ENCODE assay signal across 22 cellular contexts in the genomic region with DNA sequence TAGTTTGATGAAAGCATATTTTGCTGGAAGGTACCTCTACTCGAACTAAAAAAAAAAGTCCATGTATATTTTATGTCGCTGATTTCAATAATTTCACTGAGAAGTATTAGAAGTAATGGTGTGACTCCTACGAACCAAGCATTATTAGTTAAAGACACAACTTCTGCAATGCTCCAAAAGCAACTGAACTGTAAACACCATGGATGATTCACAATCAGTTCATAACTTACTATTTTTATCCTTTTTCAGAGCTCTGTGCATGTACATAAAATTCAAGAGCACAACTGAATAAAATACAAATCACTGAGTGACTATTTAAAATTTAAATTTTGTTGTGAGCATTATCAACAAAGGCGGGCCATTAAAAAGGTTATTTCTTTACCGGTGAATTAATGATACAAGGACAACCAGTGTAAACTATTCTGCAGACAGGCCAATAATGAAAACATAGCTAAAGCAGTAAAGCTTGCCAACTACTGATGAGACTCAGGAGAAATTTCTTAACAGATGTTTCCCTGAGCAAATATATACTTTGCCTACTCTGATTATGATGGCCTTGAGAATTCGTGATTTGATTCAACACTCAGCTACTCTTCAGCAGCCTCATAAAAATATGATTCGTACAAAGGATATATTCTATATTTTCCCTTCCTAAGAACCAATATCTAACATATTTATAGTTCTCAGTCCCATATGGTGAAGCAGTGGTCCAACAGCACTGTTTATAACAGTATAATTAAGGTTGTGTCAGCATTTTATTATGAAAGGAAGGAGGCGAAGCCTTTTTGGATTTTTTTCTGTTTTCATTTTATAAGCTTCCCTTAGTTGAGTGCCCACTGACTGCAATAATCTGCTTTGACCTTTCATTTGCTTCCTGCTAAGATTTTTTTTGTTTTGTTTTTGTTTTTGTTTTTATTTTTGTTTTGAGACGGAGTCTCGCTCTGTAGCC.
DNase-seq lines count a peak whose midpoint lies in the region; ATAC-seq and TF ChIP-seq lines count a peak whose summit lies in the region.
"Had no signal": no experiment of that assay in that cellular context is flagged by ENCODE, and none has a peak within 500 bp of the region (broad histone marks: within the 10 kb centered on the region; RNA-seq: fewer than 3 reads in every experiment).

No MANE protein-coding gene starts in this region.

- H3K9me3 ChIP-seq in CD4-positive, alpha-beta T cell (ENCODE audit: control insufficient read depth, low read length) = no peaks in the 10 kb centered on the region
- H3K9me3 ChIP-seq: prostate gland, tibial nerve had no signal

- H3K4me1 Mint-ChIP-seq in HFFc6 (ENCODE audit: low read depth) (peaks cover 39% of the 10 kb centered on the region), GM23338 (no peaks in the 10 kb centered on the region; the same call in 2 of the 3 replicates)
- peaks cover 12% of the 10 kb centered on the region for H3K4me1 Mint-ChIP-seq in CD4-positive, alpha-beta T cell (ENCODE audit: low read depth)

- H4K20me1 ChIP-seq in GM23338 (replicated peaks; ENCODE audit: insufficient read depth) = no peaks in the 10 kb centered on the region

- H3K36me3 ChIP-seq in GM23338 (ENCODE audit: insufficient read depth) = no peaks in the 10 kb centered on the region
- H3K36me3 ChIP-seq: prostate gland, tibial nerve had no signal

- peak; percentile 38 for DNase-seq in AG20443 (ENCODE audit: low spot score)
- DNase-seq in HFFc6 = peak; percentile 41
- peak; percentile 24 for DNase-seq in dedifferentiated amniotic fluid mesenchymal stem cell (ENCODE audit: extremely low spot score)
- DNase-seq in myocyte (ENCODE audit: low read depth) = peak; percentile 14
- no peak for DNase-seq in CD4-positive, alpha-beta T cell
- no peak for DNase-seq in GM23338 (ENCODE audit: low spot score)
- no peak for DNase-seq in HuH-7 (ENCODE audit: low spot score)
- DNase-seq: activated T-cell treated with anti-CD3 and anti-CD28 coated beads, Interleukin-2, amount 50 U/mL, for 72 hours; GOT3; immature natural killer cell; NCI-H1092; NCI-H524 treated with DMSO at 0.1 percent for 48 hours; stimulated activated CD4-positive, alpha-beta T cell treated with anti-CD3 and anti-CD28 coated beads, Interleukin-2, amount 100 ng/mL, for 48 hours; stimulated activated naive CD8-positive, alpha-beta T cell treated with anti-CD3 and anti-CD28 coated beads, Interleukin-15, Interleukin-2, amounts not matched to agents 100 U/mL and 50 U/mL, for 24 hours had no signal

- no peaks in the 10 kb centered on the region for H3K36me3 Mint-ChIP-seq in HFFc6 (ENCODE audit: low read depth)
- no peaks in the 10 kb centered on the region for H3K36me3 Mint-ChIP-seq in CD4-positive, alpha-beta T cell (ENCODE audit: low read depth)
- no peaks in the 10 kb centered on the region; the same call in 2 of the 3 replicates for H3K36me3 Mint-ChIP-seq in GM23338 (ENCODE audit: low read depth)
- H3K36me3 Mint-ChIP-seq: activated naive CD4-positive, alpha-beta T cell treated with anti-CD3 and anti-CD28 coated beads, Interleukin-2, amount 50 U/mL, for 72 hours; immature natural killer cell had no signal

- H3K79me2 ChIP-seq in GM23338 (replicated peaks; ENCODE audit: insufficient read depth) = no peaks in the 10 kb centered on the region

- peaks cover 5% of the 10 kb centered on the region for H3K27me3 ChIP-seq in CD4-positive, alpha-beta T cell (ENCODE audit: control insufficient read depth, insufficient read depth, low read length)
- H3K27me3 ChIP-seq in GM23338 (ENCODE audit: insufficient read depth) = no peaks in the 10 kb centered on the region
- H3K27me3 ChIP-seq: tibial nerve had no signal

- ATAC-seq in CD4-positive, alpha-beta T cell (ENCODE audit: poor library complexity) = no peak
- ATAC-seq in GM23338 (no peak), HG03175 (IDR thresholded peaks at IDR 0.05; ENCODE audit: unreplicated experiment) (no peak)
- ATAC-seq: activated naive CD4-positive, alpha-beta T cell treated with anti-CD3 and anti-CD28 coated beads, Interleukin-2, amount 50 U/mL, for 72 hours; activated T-cell treated with anti-CD3 and anti-CD28 coated beads, Interleukin-2, amount 50 U/mL, for 72 hours; Right ventricle myocardium inferior; stimulated activated naive CD8-positive, alpha-beta T cell treated with anti-CD3 and anti-CD28 coated beads, Interleukin-15, Interleukin-2, amounts not matched to agents 100 U/mL and 50 U/mL, for 24 hours had no signal

- TF ChIP-seq CTCF in HFFc6 (IDR thresholded peaks at IDR 0.05) (no peak), GM23338 (conservative IDR thresholded peaks at IDR 0.05; ENCODE audit: low read depth in 2 of 2) (no peak)
- no peak for TF ChIP-seq CTCF in CD4-positive, alpha-beta T cell (IDR thresholded peaks at IDR 0.05)

- CTCF ChIA-PET in CD4-positive, alpha-beta T cell (lab: Charles Lee) = interaction anchor here (0.7 kb wide), 1 partner anchor 933 kb away, joined by 3 read pairs; no protein-coding TSS in a partner anchor

- H3K27me3 Mint-ChIP-seq in HFFc6 (ENCODE audit: insufficient read depth) (no peaks in the 10 kb centered on the region; the same call in 1 of the 2 replicates), GM23338 (ENCODE audit: insufficient read depth, low read depth, poor library complexity) (no peaks in the 10 kb centered on the region)
- H3K27me3 Mint-ChIP-seq in CD4-positive, alpha-beta T cell = peaks cover 14% of the 10 kb centered on the region

- POLR2A ChIA-PET in CD4-positive, alpha-beta T cell (lab: Charles Lee) = no interaction called here

- no peaks in the 10 kb centered on the region for H3K9me3 Mint-ChIP-seq in HFFc6
- H3K9me3 Mint-ChIP-seq in CD4-positive, alpha-beta T cell = no peaks in the 10 kb centered on the region
- H3K9me3 Mint-ChIP-seq in GM23338 = peaks cover 1% of the 10 kb centered on the region; the same call in 1 of the 3 replicates
- H3K9me3 Mint-ChIP-seq: activated naive CD4-positive, alpha-beta T cell treated with anti-CD3 and anti-CD28 coated beads, Interleukin-2, amount 50 U/mL, for 72 hours; activated T-cell treated with anti-CD3 and anti-CD28 coated beads, Interleukin-2, amount 50 U/mL, for 72 hours; immature natural killer cell had no signal

- intact Hi-C loops in CD4-positive, alpha-beta T cell (cut with DNase I, micrococcal nuclease) = no loop called here

- H3K4me3 Mint-ChIP-seq in HFFc6 (peak overlapping the region; percentile 74), GM23338 (no peak overlapping the region)
- H3K4me3 Mint-ChIP-seq in CD4-positive, alpha-beta T cell = no peak overlapping the region
- H3K4me3 Mint-ChIP-seq: activated T-cell treated with anti-CD3 and anti-CD28 coated beads, Interleukin-2, amount 50 U/mL, for 72 hours; B cell; immature natural killer cell had no signal

- H3K27ac ChIP-seq in CD4-positive, alpha-beta T cell (ENCODE audit: low read depth, low read length) = no peak overlapping the region
- no peak overlapping the region for H3K27ac ChIP-seq in GM23338 (ENCODE audit: low read depth)
- H3K27ac ChIP-seq: KMS-11, prostate gland, skin epidermis, tibial nerve had no signal

- no peak overlapping the region for H3K4me3 ChIP-seq in GM23338
- H3K4me3 ChIP-seq: prostate gland, skin epidermis, tibial nerve had no signal

- no peaks in the 10 kb centered on the region for H3K9me2 ChIP-seq in GM23338 (ENCODE audit: insufficient read depth)

- H3K4me1 ChIP-seq in GM23338 (ENCODE audit: insufficient read depth) = no peaks in the 10 kb centered on the region
- H3K4me1 ChIP-seq: prostate gland had no signal

- H3K27ac Mint-ChIP-seq in HFFc6 (peak overlapping the region; percentile 64), GM23338 (no peak overlapping the region)
- no peak overlapping the region for H3K27ac Mint-ChIP-seq in CD4-positive, alpha-beta T cell
- H3K27ac Mint-ChIP-seq: activated naive CD4-positive, alpha-beta T cell treated with anti-CD3 and anti-CD28 coated beads, Interleukin-2, amount 50 U/mL, for 72 hours; activated T-cell treated with anti-CD3 and anti-CD28 coated beads, Interleukin-2, amount 50 U/mL, for 72 hours; B cell; immature natural killer cell had no signal

- H3F3A ChIP-seq in GM23338 (replicated peaks; ENCODE audit: low read depth) = no peaks in the 10 kb centered on the region

- H3K4me2 ChIP-seq in GM23338 = no peak overlapping the region
- H3K4me2 ChIP-seq: KMS-11 had no signal

- no peak overlapping the region for H2AFZ ChIP-seq in GM23338

Comparison
In these comparisons a context has a peak if more than half of its experiments do, and no peak if none do; other contexts are left out.
1. DNase-seq: peak in AG20443 (single experiment), HFFc6 (single experiment), dedifferentiated amniotic fluid mesenchymal stem cell (single experiment) and myocyte (single experiment); none in CD4-positive, alpha-beta T cell (0 of 10), GM23338 (single experiment) and HuH-7 (single experiment).